ENCODE assay signal across 8 cellular contexts in genomic region chr19:11373166-11373884, GRCh38. TPM values are rescaled to one million over a fixed set of nuclear protein-coding genes. Genes with fewer than 3 reads are reported as not detected.
DNase-seq lines count a peak whose midpoint lies in the region; ATAC-seq and TF ChIP-seq lines count a peak whose summit lies in the region.

No MANE protein-coding gene starts in this region.

- H2BK12ac ChIP-seq in neuronal stem cell (ENCODE audit: low read length), result no peak overlapping the region

- no peak overlapping the region for H4K8ac ChIP-seq in neuronal stem cell (ENCODE audit: low read depth, low read length)

- H3K23ac ChIP-seq in neuronal stem cell (ENCODE audit: low read depth, low read length, poor library complexity), result no peak overlapping the region

- H3K14ac ChIP-seq in neuronal stem cell (ENCODE audit: low read length), result no peak overlapping the region

- H2AK5ac ChIP-seq in neuronal stem cell (ENCODE audit: low read depth, low read length), result no peak overlapping the region

- TF ChIP-seq CTCF in GM06990 (IDR thresholded peaks at IDR 0.05; ENCODE audit: insufficient read depth, low read length, poor library complexity, severe bottlenecking) (no peak), colonic mucosa (IDR thresholded peaks at IDR 0.05) (no peak)

- H3K9ac ChIP-seq in neuronal stem cell (ENCODE audit: low read depth, low read length, poor library complexity) (no peak overlapping the region), colonic mucosa (ENCODE audit: low read depth in 2 of 2, low read length in 2 of 2) (peak overlapping the region in 1 of 2 donors; percentile 95)

- H3K9me3 Mint-ChIP-seq in activated naive CD8-positive, alpha-beta T cell treated with anti-CD3 and anti-CD28 coated beads, Interleukin-2, amount 10 ng/mL, durations not matched to agents 7 days and 5 days, result no peaks in the 10 kb centered on the region

- H3K4me3 ChIP-seq in GM06990 (replicated peaks; ENCODE audit: low read depth, low read length), result peak overlapping the region; percentile 72
- H3K4me3 ChIP-seq in neuronal stem cell (ENCODE audit: low read length in 2 of 2), result peak overlapping the region; percentile 9 to 67
- H3K4me3 ChIP-seq in colonic mucosa, result no peak overlapping the region

- POLR2A ChIA-PET in activated naive CD8-positive, alpha-beta T cell treated with anti-CD3 and anti-CD28 coated beads, Interleukin-2, amount 10 ng/mL, durations not matched to agents 7 days and 5 days (lab: Charles Lee), result interaction anchor here (0.6 to 3.2 kb wide), 5 partner anchors 10 to 70 kb away, joined by 3 to 34 read pairs (median 10); partner anchors contain the start of genes EPOR, ODAD3 and PRKCSH

- H4K91ac ChIP-seq in neuronal stem cell (ENCODE audit: low read depth, low read length, poor library complexity), result no peak overlapping the region

- H3K4me2 ChIP-seq in neuronal stem cell (ENCODE audit: insufficient read depth, low read length, poor library complexity, severe bottlenecking), result peak overlapping the region; percentile 71

- no peaks in the 10 kb centered on the region for H3K27me3 ChIP-seq in GM06990 (replicated peaks; ENCODE audit: control insufficient read depth, insufficient read depth, low read length)
- H3K27me3 ChIP-seq in neuronal stem cell (ENCODE audit: control insufficient read depth in 3 of 3, insufficient read depth in 3 of 3, low read depth in 1 of 3, low read length in 3 of 3), result no peaks in the 10 kb centered on the region
- no peaks in the 10 kb centered on the region for H3K27me3 ChIP-seq in colonic mucosa

- H3K36me3 ChIP-seq in GM06990 (ENCODE audit: control insufficient read depth, insufficient read depth, low read length) (no peaks in the 10 kb centered on the region; the same call in none of the 2 replicates), neuronal stem cell (replicated peaks in 1 of 2; ENCODE audit: control insufficient read depth in 2 of 2, insufficient read depth in 2 of 2, low read length in 2 of 2) (peaks cover 0 to 15% of the 10 kb centered on the region in 2 donors), colonic mucosa (no peaks in the 10 kb centered on the region)

- H3K9me3 ChIP-seq in neuronal stem cell (replicated peaks in 1 of 2; ENCODE audit: control insufficient read depth in 2 of 2, insufficient read depth in 1 of 2, low read depth in 1 of 2, low read length in 2 of 2) (no peaks in the 10 kb centered on the region), colonic mucosa (no peaks in the 10 kb centered on the region)

- peaks cover 10% of the 10 kb centered on the region for H3K36me3 Mint-ChIP-seq in activated naive CD8-positive, alpha-beta T cell treated with anti-CD3 and anti-CD28 coated beads, Interleukin-2, amount 10 ng/mL, durations not matched to agents 7 days and 5 days

- H3K4me3 Mint-ChIP-seq in activated naive CD8-positive, alpha-beta T cell treated with anti-CD3 and anti-CD28 coated beads, Interleukin-2, amount 10 ng/mL, durations not matched to agents 7 days and 5 days, result peak overlapping the region; percentile 36

- H2BK5ac ChIP-seq in neuronal stem cell (ENCODE audit: low read length), result no peak overlapping the region

- H3K4me1 Mint-ChIP-seq in activated naive CD8-positive, alpha-beta T cell treated with anti-CD3 and anti-CD28 coated beads, Interleukin-2, amount 10 ng/mL, durations not matched to agents 7 days and 5 days, result peaks cover 13% of the 10 kb centered on the region

- H3K27me3 Mint-ChIP-seq in activated naive CD8-positive, alpha-beta T cell treated with anti-CD3 and anti-CD28 coated beads, Interleukin-2, amount 10 ng/mL, durations not matched to agents 7 days and 5 days, result no peaks in the 10 kb centered on the region

- no peak overlapping the region for H3K18ac ChIP-seq in neuronal stem cell (ENCODE audit: low read length)

- ATAC-seq in activated naive CD8-positive, alpha-beta T cell treated with anti-CD3 and anti-CD28 coated beads, Interleukin-2, amount 10 ng/mL, durations not matched to agents 7 days and 5 days (ENCODE audit: low read depth), result no peak
- ATAC-seq in GM19467 (IDR thresholded peaks at IDR 0.05; ENCODE audit: unreplicated experiment) (no peak), HG02973 (IDR thresholded peaks at IDR 0.05; ENCODE audit: unreplicated experiment) (no peak)

- intact Hi-C loops in colonic mucosa (cut with DNase I), result no loop called here

- peak overlapping the region; percentile 92 for H2AFZ ChIP-seq in neuronal stem cell (ENCODE audit: low read length)

- no peak for DNase-seq in GM06990 (ENCODE audit: extremely low read depth, insufficient read length)
- peak; percentile 91 for DNase-seq in NCI-H146 treated with DMSO at 0.1 percent for 48 hours (lab: John Stamatoyannopoulos, UW; ENCODE audit: unreplicated experiment)
- DNase-seq in activated naive CD8-positive, alpha-beta T cell treated with anti-CD3 and anti-CD28 coated beads, Interleukin-2, amount 10 ng/mL, durations not matched to agents 7 days and 5 days, result no peak
- DNase-seq in neuronal stem cell (ENCODE audit: low spot score), result peak; percentile 76
- DNase-seq in activated CD8-positive, alpha-beta memory T cell treated with anti-CD3 and anti-CD28 coated beads, Interleukin-2, amount 50 U/mL, for 48 hours, result no peak
- no peak for DNase-seq in colonic mucosa

- H2BK15ac ChIP-seq in neuronal stem cell (ENCODE audit: low read length), result no peak overlapping the region

- peaks cover 1% of the 10 kb centered on the region for H3K79me1 ChIP-seq in neuronal stem cell (ENCODE audit: low read depth, low read length)

- H3K4ac ChIP-seq in neuronal stem cell (ENCODE audit: low read length), result no peak overlapping the region

- H2BK120ac ChIP-seq in neuronal stem cell (ENCODE audit: low read depth, low read length), result no peak overlapping the region

- H3K27ac ChIP-seq in neuronal stem cell (replicated peaks; ENCODE audit: low read length) (peak overlapping the region; percentile 63), colonic mucosa (no peak overlapping the region)

- no CpG with 5 or more reads among the region's 10 CpGs for WGBS in neuronal stem cell (ENCODE audit: extremely low coverage in 2 of 2, insufficient read length in 2 of 2, insufficient replicate concordance in 1 of 2), 2 donors

- H3K27ac Mint-ChIP-seq in activated naive CD8-positive, alpha-beta T cell treated with anti-CD3 and anti-CD28 coated beads, Interleukin-2, amount 10 ng/mL, durations not matched to agents 7 days and 5 days, result peak overlapping the region; percentile 17

- H3K4me1 ChIP-seq in neuronal stem cell (ENCODE audit: control insufficient read depth in 2 of 2, insufficient read depth in 1 of 2, low read depth in 1 of 2, low read length in 2 of 2) (peaks cover 17 to 21% of the 10 kb centered on the region in 2 donors), colonic mucosa (peaks cover 6% of the 10 kb centered on the region)

RNA-seq across cellular contexts. Expression of gene SWSAP1, which starts 1.1 kb away (rescaled TPM):
- 1 to 10 TPM; 3.0 to 3.3 TPM for total RNA-seq in activated naive CD8-positive, alpha-beta T cell treated with anti-CD3 and anti-CD28 coated beads, Interleukin-2, amount 10 ng/mL, durations not matched to agents 7 days and 5 days
- 3.0 TPM for polyA plus RNA-seq in neuronal stem cell (2013, experiment 1 of 2)
- polyA plus RNA-seq in neuronal stem cell (2013, experiment 2 of 2), result 2.9 TPM
- total RNA-seq in colonic mucosa, result 1 to 10 TPM; 3.0 to 4.6 TPM

RNA-seq across cellular contexts. Expression of gene EPOR, which starts 10.8 kb away (rescaled TPM):
- total RNA-seq in activated naive CD8-positive, alpha-beta T cell treated with anti-CD3 and anti-CD28 coated beads, Interleukin-2, amount 10 ng/mL, durations not matched to agents 7 days and 5 days, result 1 to 10 TPM; 8.3 to 8.8 TPM
- 3.7 TPM for polyA plus RNA-seq in neuronal stem cell (2013, experiment 1 of 2)
- polyA plus RNA-seq in neuronal stem cell (2013, experiment 2 of 2), result 3.4 TPM
- total RNA-seq in colonic mucosa, result 1 to 10 TPM; 2.8 to 5.8 TPM

RNA-seq across cellular contexts. Expression of gene PLPPR2, which starts 18.1 kb away (rescaled TPM):
- 1 to 10 TPM; 5.5 to 6.3 TPM for total RNA-seq in activated naive CD8-positive, alpha-beta T cell treated with anti-CD3 and anti-CD28 coated beads, Interleukin-2, amount 10 ng/mL, durations not matched to agents 7 days and 5 days
- polyA plus RNA-seq in neuronal stem cell (2013, experiment 1 of 2), result 7.4 TPM
- 8.0 TPM for polyA plus RNA-seq in neuronal stem cell (2013, experiment 2 of 2)
- total RNA-seq in colonic mucosa, result 1 to 10 TPM; 4.8 to 8.0 TPM

RNA-seq across cellular contexts. Expression of gene CCDC159, which starts 27.0 kb away (rescaled TPM):
- total RNA-seq in activated naive CD8-positive, alpha-beta T cell treated with anti-CD3 and anti-CD28 coated beads, Interleukin-2, amount 10 ng/mL, durations not matched to agents 7 days and 5 days, result 10 to 100 TPM; 36.2 to 40.7 TPM
- polyA plus RNA-seq in neuronal stem cell (2013, experiment 1 of 2), result 5.4 TPM
- polyA plus RNA-seq in neuronal stem cell (2013, experiment 2 of 2), result 4.5 TPM
- 10 to 100 TPM; 17.4 to 21.4 TPM for total RNA-seq in colonic mucosa

RNA-seq across cellular contexts. Expression of gene TMEM205, which starts 27.3 kb away (rescaled TPM):
- 10 to 100 TPM; 29.4 to 35.2 TPM for total RNA-seq in activated naive CD8-positive, alpha-beta T cell treated with anti-CD3 and anti-CD28 coated beads, Interleukin-2, amount 10 ng/mL, durations not matched to agents 7 days and 5 days
- 57.4 TPM for polyA plus RNA-seq in neuronal stem cell (2013, experiment 1 of 2)
- polyA plus RNA-seq in neuronal stem cell (2013, experiment 2 of 2), result 54.0 TPM
- total RNA-seq in colonic mucosa, result 10 to 100 TPM; 45.4 to 63.4 TPM

Comparison
In these comparisons a context has a peak if more than half of its experiments do, and no peak if none do; other contexts are left out.
1. DNase-seq: peak in NCI-H146 treated with DMSO at 0.1 percent for 48 hours (single experiment) and neuronal stem cell (single experiment); none in GM06990 (single experiment), activated naive CD8-positive, alpha-beta T cell treated with anti-CD3 and anti-CD28 coated beads, Interleukin-2, amount 10 ng/mL, durations not matched to agents 7 days and 5 days (single experiment), activated CD8-positive, alpha-beta memory T cell treated with anti-CD3 and anti-CD28 coated beads, Interleukin-2, amount 50 U/mL, for 48 hours (single experiment) and colonic mucosa (single experiment).